ENCODE assay signal across 19 cellular contexts in the genomic region with DNA sequence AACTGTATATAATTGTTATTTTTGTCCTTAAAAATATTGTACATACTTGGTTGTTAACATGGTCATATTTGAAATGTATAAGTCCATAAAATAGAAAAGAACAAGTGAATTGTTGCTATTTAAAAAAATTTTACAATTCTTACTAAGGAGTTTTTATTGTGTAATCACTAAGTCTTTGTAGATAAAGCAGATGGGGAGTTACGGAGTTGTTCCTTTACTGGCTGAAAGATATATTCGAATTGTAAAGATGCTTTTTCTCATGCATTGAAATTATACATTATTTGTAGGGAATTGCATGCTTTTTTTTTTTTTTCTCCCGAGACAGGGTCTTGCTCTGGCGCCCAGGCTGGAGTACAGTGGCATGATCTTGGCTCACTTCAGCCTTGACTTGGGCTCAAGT.
"Had no signal": no experiment of that assay in that cellular context is flagged by ENCODE, and none has a peak within 500 bp of the region (broad histone marks: within the 10 kb centered on the region; RNA-seq: fewer than 3 reads in every experiment).

No MANE protein-coding gene starts in this region.

- H3K27me3 ChIP-seq: adrenal gland, esophagus muscularis mucosa, tibial nerve had no signal

- H3K9me3 ChIP-seq: esophagus muscularis mucosa, tibial nerve had no signal

- H3K4me3 ChIP-seq: adrenal gland, esophagus muscularis mucosa, tibial nerve had no signal

- H3K27ac Mint-ChIP-seq: activated CD4-positive, alpha-beta T cell treated with anti-CD3 and anti-CD28 coated beads, Interleukin-2, amount 10 ng/mL, durations not matched to agents 24 days and 14 days; activated CD8-positive, alpha-beta T cell treated with anti-CD3 and anti-CD28 coated beads for 36 hours; activated naive CD4-positive, alpha-beta T cell treated with anti-CD3 and anti-CD28 coated beads, Interleukin-2, amount 10 ng/mL, durations not matched to agents 7 days and 5 days; dendritic cell treated with granulocyte-macrophage colony-stimulating factor and Interleukin-4, amounts not matched to agents 40 ng/mL and 50 ng/mL, for 4 days; nephron; stimulated activated naive CD8-positive, alpha-beta T cell treated with anti-CD3 and anti-CD28 coated beads, Interleukin-15, Interleukin-2, amounts not matched to agents 100 ng/mL and 50 ng/mL, for 24 hours; T-cell had no signal

- DNase-seq: activated CD8-positive, alpha-beta T cell treated with anti-CD3 and anti-CD28 coated beads for 36 hours; activated effector memory CD4-positive, alpha-beta T cell treated with Interleukin-2 at 50 U/mL for 16 hours; activated naive CD4-positive, alpha-beta T cell treated with anti-CD3 and anti-CD28 coated beads, Interleukin-2, amount 10 ng/mL, durations not matched to agents 7 days and 5 days; activated T-cell treated with anti-CD3 and anti-CD28 coated beads, Interleukin-2, amount 50 U/mL, for 4 hours; adrenal gland; effector CD8-positive, alpha-beta T cell; left cardiac atrium; posterior cingulate gyrus; retina; stimulated activated CD4-positive, alpha-beta T cell treated with anti-CD3 and anti-CD28 coated beads, Interleukin-2, amount 100 ng/mL, for 24 hours; T-cell; T1000 had no signal

- ATAC-seq: activated CD8-positive, alpha-beta T cell treated with anti-CD3 and anti-CD28 coated beads for 36 hours; activated T-cell treated with anti-CD3 and anti-CD28 coated beads, Interleukin-2, amount 50 U/mL, for 4 hours; left cardiac atrium; T-cell had no signal

- H3K27ac ChIP-seq: adrenal gland, esophagus muscularis mucosa, tibial nerve had no signal

- H3K4me1 ChIP-seq: adrenal gland had no signal

- H3K4me3 Mint-ChIP-seq: activated CD4-positive, alpha-beta T cell treated with anti-CD3 and anti-CD28 coated beads, Interleukin-2, amount 10 ng/mL, durations not matched to agents 24 days and 14 days; activated CD8-positive, alpha-beta T cell treated with anti-CD3 and anti-CD28 coated beads for 36 hours; activated naive CD4-positive, alpha-beta T cell treated with anti-CD3 and anti-CD28 coated beads, Interleukin-2, amount 10 ng/mL, durations not matched to agents 7 days and 5 days; activated T-cell treated with anti-CD3 and anti-CD28 coated beads, Interleukin-2, amount 50 U/mL, for 4 hours; dendritic cell treated with granulocyte-macrophage colony-stimulating factor and Interleukin-4, amounts not matched to agents 40 ng/mL and 50 ng/mL, for 4 days; nephron; stimulated activated naive CD8-positive, alpha-beta T cell treated with anti-CD3 and anti-CD28 coated beads, Interleukin-15, Interleukin-2, amounts not matched to agents 100 ng/mL and 50 ng/mL, for 24 hours; T-cell had no signal

- H3K4me1 Mint-ChIP-seq: nephron had no signal

- H3K9me3 Mint-ChIP-seq: activated CD4-positive, alpha-beta T cell treated with anti-CD3 and anti-CD28 coated beads, Interleukin-2, amount 10 ng/mL, durations not matched to agents 24 days and 14 days; activated CD8-positive, alpha-beta T cell treated with anti-CD3 and anti-CD28 coated beads for 36 hours; activated naive CD4-positive, alpha-beta T cell treated with anti-CD3 and anti-CD28 coated beads, Interleukin-2, amount 10 ng/mL, durations not matched to agents 7 days and 5 days; activated T-cell treated with anti-CD3 and anti-CD28 coated beads, Interleukin-2, amount 50 U/mL, for 4 hours; dendritic cell treated with granulocyte-macrophage colony-stimulating factor and Interleukin-4, amounts not matched to agents 40 ng/mL and 50 ng/mL, for 4 days; nephron; stimulated activated naive CD8-positive, alpha-beta T cell treated with anti-CD3 and anti-CD28 coated beads, Interleukin-15, Interleukin-2, amounts not matched to agents 100 ng/mL and 50 ng/mL, for 24 hours; T-cell had no signal

- H3K27me3 Mint-ChIP-seq: activated CD4-positive, alpha-beta T cell treated with anti-CD3 and anti-CD28 coated beads, Interleukin-2, amount 10 ng/mL, durations not matched to agents 24 days and 14 days; activated CD8-positive, alpha-beta T cell treated with anti-CD3 and anti-CD28 coated beads for 36 hours; activated naive CD4-positive, alpha-beta T cell treated with anti-CD3 and anti-CD28 coated beads, Interleukin-2, amount 10 ng/mL, durations not matched to agents 7 days and 5 days; dendritic cell treated with granulocyte-macrophage colony-stimulating factor and Interleukin-4, amounts not matched to agents 40 ng/mL and 50 ng/mL, for 4 days; stimulated activated naive CD8-positive, alpha-beta T cell treated with anti-CD3 and anti-CD28 coated beads, Interleukin-15, Interleukin-2, amounts not matched to agents 100 ng/mL and 50 ng/mL, for 24 hours; T-cell had no signal

- FAIRE-seq: bronchial epithelial cell had no signal
